Comparison of ENCODE assay signal across 15 cellular contexts in the genomic region with DNA sequence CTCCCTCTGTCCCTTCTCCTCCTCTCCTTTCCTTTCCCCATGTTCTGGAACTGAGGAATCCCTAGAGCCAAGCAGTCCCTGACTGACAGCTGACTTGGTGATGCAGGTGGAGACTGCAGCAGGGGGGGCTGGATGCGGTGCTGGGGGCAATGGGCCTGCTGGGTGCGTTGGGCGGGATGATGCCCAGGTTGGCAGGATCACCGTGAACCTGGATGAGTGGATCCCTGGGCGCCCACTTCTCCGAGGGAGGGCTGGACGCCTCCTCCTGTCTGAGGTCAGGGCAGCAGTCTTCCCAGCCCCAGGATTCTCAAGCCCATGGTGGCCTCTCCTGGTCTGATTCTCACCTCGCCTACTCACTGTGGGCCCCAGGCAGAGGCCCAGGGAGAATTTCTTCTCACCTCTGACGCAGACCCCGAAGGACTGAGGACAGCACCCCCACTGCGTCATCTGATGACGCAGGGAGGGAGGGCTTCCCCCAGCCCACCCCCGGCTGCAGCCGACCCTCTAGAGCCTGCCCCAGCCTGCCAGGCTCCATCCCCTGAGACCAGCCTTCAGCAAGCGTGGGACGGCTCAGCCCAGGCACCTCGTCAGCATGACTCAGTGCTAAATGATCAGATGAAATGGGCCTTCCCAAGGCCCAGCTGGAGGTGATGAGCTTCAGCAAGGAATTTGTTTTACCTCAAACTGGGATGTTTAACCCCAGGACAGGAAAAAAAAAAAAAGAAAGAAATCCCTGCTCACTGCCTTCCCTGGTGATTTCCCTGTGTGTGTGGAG.
DNase-seq lines count a peak whose midpoint lies in the region; ATAC-seq and TF ChIP-seq lines count a peak whose summit lies in the region.
"Had no signal": no experiment of that assay in that cellular context is flagged by ENCODE, and none has a peak within 500 bp of the region (broad histone marks: within the 10 kb centered on the region; RNA-seq: fewer than 3 reads in every experiment).

No MANE protein-coding gene starts in this region.

- H2AFZ ChIP-seq in Karpas-422 (ENCODE audit: low read length): no peak overlapping the region

- H3K4me3 ChIP-seq in endodermal cell (ENCODE audit: low read length) (no peak overlapping the region), skeletal muscle cell (ENCODE audit: low read depth, low read length) (no peak overlapping the region), Karpas-422 (ENCODE audit: low read length) (no peak overlapping the region)
- H3K4me3 ChIP-seq: Peyer's patch had no signal

- peak; percentile 60 for DNase-seq in ELR (ENCODE audit: low read depth)
- peak; percentile 39 for DNase-seq in NCI-H2171 (lab: John Stamatoyannopoulos, UW)
- peak; percentile 85 for DNase-seq in endodermal cell
- DNase-seq in skeletal muscle cell (ENCODE audit: low read depth): peak; percentile 86
- DNase-seq in Karpas-422: no peak
- DNase-seq: amygdala; immature natural killer cell; natural killer cell; NCI-H187; Peyer's patch; stimulated activated CD8-positive, alpha-beta memory T cell treated with anti-CD3 and anti-CD28 coated beads, Interleukin-4, amount 100 ng/mL, for 48 hours; T1000 had no signal

- no peaks in the 10 kb centered on the region for H3K9me2 ChIP-seq in Karpas-422 (replicated peaks; ENCODE audit: insufficient read depth, low read length)

- H3K27ac ChIP-seq in endodermal cell (ENCODE audit: low read depth, low read length): no peak overlapping the region
- H3K27ac ChIP-seq in Karpas-422 (ENCODE audit: low read length): no peak overlapping the region
- H3K27ac ChIP-seq: epithelial cell of prostate, Peyer's patch had no signal

- peaks cover 11% of the 10 kb centered on the region; the same call in 1 of the 2 replicates for H4K20me1 ChIP-seq in Karpas-422 (ENCODE audit: insufficient read depth, low read depth, low read length)

- no peaks in the 10 kb centered on the region for H3K36me3 ChIP-seq in endodermal cell (ENCODE audit: control insufficient read depth, insufficient read depth, low read length)
- no peaks in the 10 kb centered on the region for H3K36me3 ChIP-seq in Karpas-422 (ENCODE audit: insufficient read depth, low read length)
- H3K36me3 ChIP-seq: Peyer's patch had no signal

- no peak overlapping the region for H3K4me2 ChIP-seq in Karpas-422 (ENCODE audit: low read depth, low read length, poor library complexity, severe bottlenecking)

- H3K27me3 ChIP-seq in endodermal cell (ENCODE audit: control insufficient read depth, insufficient read depth, low read length, poor library complexity, severe bottlenecking) (no peaks in the 10 kb centered on the region), Karpas-422 (ENCODE audit: low read length) (no peaks in the 10 kb centered on the region)
- H3K27me3 ChIP-seq: Peyer's patch had no signal

- H3K27ac Mint-ChIP-seq in endodermal cell: no peak overlapping the region
- H3K27ac Mint-ChIP-seq: natural killer cell had no signal

- H3K4me1 ChIP-seq in endodermal cell (ENCODE audit: control insufficient read depth, insufficient read depth, low read length): no peaks in the 10 kb centered on the region
- H3K4me1 ChIP-seq in Karpas-422 (ENCODE audit: low read length): no peaks in the 10 kb centered on the region
- H3K4me1 ChIP-seq: Peyer's patch had no signal

- no peak overlapping the region for H3K9ac ChIP-seq in endodermal cell (ENCODE audit: extremely low read depth, low read length, poor library complexity, severe bottlenecking)
- no peak overlapping the region for H3K9ac ChIP-seq in Karpas-422 (ENCODE audit: low read length)

- TF ChIP-seq CTCF in endodermal cell (conservative IDR thresholded peaks at IDR 0.05): no peak

- H3K9me3 Mint-ChIP-seq in endodermal cell: peaks cover 3% of the 10 kb centered on the region
- H3K9me3 Mint-ChIP-seq: immature natural killer cell, natural killer cell had no signal

- peaks cover 70% of the 10 kb centered on the region for H3K27me3 Mint-ChIP-seq in endodermal cell (ENCODE audit: insufficient read depth)

- peaks cover 17% of the 10 kb centered on the region for H3K4me1 Mint-ChIP-seq in endodermal cell

- 86 to 90% methylated on average over 15 to 17 of the region's 17 CpGs for WGBS in endodermal cell (ENCODE audit: insufficient coverage in 1 of 2, insufficient read length in 1 of 2), 2 experiments

- ATAC-seq in HG02981 (IDR thresholded peaks at IDR 0.05; ENCODE audit: unreplicated experiment) (no peak), HG03469 (IDR thresholded peaks at IDR 0.05; ENCODE audit: unreplicated experiment) (no peak)
- ATAC-seq: natural killer cell had no signal

- no peak overlapping the region for H3K4me3 Mint-ChIP-seq in endodermal cell
- H3K4me3 Mint-ChIP-seq: immature natural killer cell, natural killer cell had no signal

- H3K36me3 Mint-ChIP-seq in endodermal cell (ENCODE audit: low read depth): peaks cover 2% of the 10 kb centered on the region
- H3K36me3 Mint-ChIP-seq: immature natural killer cell, natural killer cell had no signal

- H3K9me3 ChIP-seq in endodermal cell (ENCODE audit: control insufficient read depth, low read length): no peaks in the 10 kb centered on the region
- no peaks in the 10 kb centered on the region for H3K9me3 ChIP-seq in Karpas-422 (ENCODE audit: low read length)
- H3K9me3 ChIP-seq: Peyer's patch had no signal

- no peaks in the 10 kb centered on the region for H3K79me2 ChIP-seq in Karpas-422 (ENCODE audit: low read length)
